Comparison of ENCODE assay signal across 8 cellular contexts in genomic region chr11:73140213-73141030, GRCh38. TPM values are rescaled to one million over a fixed set of nuclear protein-coding genes. Genes with fewer than 3 reads are reported as not detected.
DNase-seq lines count a peak whose midpoint lies in the region; ATAC-seq and TF ChIP-seq lines count a peak whose summit lies in the region.

No MANE protein-coding gene starts in this region.

- BruUV-seq in A673 (replicated peaks; lab: Mats Ljungman, UMichigan) = no TSS peak

- 6 to 7% methylated on average over 26 of the region's 26 CpGs for WGBS in lung, 2 donors
- WGBS in testis, 2 donors = 4 to 5% methylated on average over 26 of the region's 26 CpGs

- H3K27ac ChIP-seq in A673 (ENCODE audit: low read depth, low read length, poor library complexity, severe bottlenecking) = peak overlapping the region; percentile 90
- peak overlapping the region; percentile 85 to 97 for H3K27ac ChIP-seq in lung (ENCODE audit: low read depth in 1 of 2, low read length in 1 of 2)
- H3K27ac ChIP-seq in testis = peak overlapping the region; percentile 93 to 98

- POLR2A ChIA-PET in A673 (lab: Charles Lee; ENCODE audit: low non-redundant PET) = no interaction called here

- no peak for TF ChIP-seq CTCF in A673 (conservative IDR thresholded peaks at IDR 0.05; ENCODE audit: low read depth, low read length)
- TF ChIP-seq CTCF in GM12875 (IDR thresholded peaks at IDR 0.05; ENCODE audit: borderline replicate concordance, insufficient read depth, low read depth, low read length) = no peak
- TF ChIP-seq CTCF in choroid plexus epithelial cell (conservative IDR thresholded peaks at IDR 0.05; ENCODE audit: low read depth, low read length) = no peak
- TF ChIP-seq CTCF in lung (IDR thresholded peaks at IDR 0.05; ENCODE audit: control extremely low read depth, extremely low read depth) = no peak
- no peak for TF ChIP-seq CTCF in testis (IDR thresholded peaks at IDR 0.05)

- peak; percentile 49 for DNase-seq in A673 (ENCODE audit: low spot score)
- DNase-seq in RKO (ENCODE audit: low spot score) = peak; percentile 57
- DNase-seq in choroid plexus epithelial cell (ENCODE audit: low read depth) = peak; percentile 60
- peak; percentile 39 for DNase-seq in lung (ENCODE audit: low spot score)
- DNase-seq in testis = peak; percentile 49
- no peak for DNase-seq in GF-D8 (lab: John Stamatoyannopoulos, UW)

- H3K9me3 ChIP-seq in A673 (ENCODE audit: low read depth, low read length, poor library complexity, severe bottlenecking) (no peaks in the 10 kb centered on the region), lung (ENCODE audit: control insufficient read depth in 2 of 2, insufficient read depth in 1 of 2, low read length in 1 of 2) (peaks cover 0 to 3% of the 10 kb centered on the region in 2 donors), testis (no peaks in the 10 kb centered on the region)

- H3K27me3 ChIP-seq in A673 (replicated peaks; ENCODE audit: insufficient read depth, low read depth, low read length, poor library complexity) = no peaks in the 10 kb centered on the region
- no peaks in the 10 kb centered on the region for H3K27me3 ChIP-seq in lung (ENCODE audit: control insufficient read depth, insufficient read depth)
- H3K27me3 ChIP-seq in testis = no peaks in the 10 kb centered on the region

- H3K4me1 ChIP-seq in A673 (ENCODE audit: insufficient read depth, low read length, poor library complexity, severe bottlenecking) (peaks cover 24% of the 10 kb centered on the region), lung (ENCODE audit: control insufficient read depth in 2 of 2, insufficient read depth in 2 of 2, low read length in 2 of 2) (peaks cover 6% of the 10 kb centered on the region in 2 donors), testis (peaks cover 35% of the 10 kb centered on the region)

- no peak for TF ChIP-seq POLR2A in testis (IDR thresholded peaks at IDR 0.05)

- H3K36me3 ChIP-seq in A673 (ENCODE audit: insufficient read depth, low read length, poor library complexity, severe bottlenecking) (no peaks in the 10 kb centered on the region), lung (ENCODE audit: control insufficient read depth in 2 of 2, insufficient read depth in 2 of 2, low read length in 2 of 2) (peaks cover 2 to 7% of the 10 kb centered on the region in 2 donors), testis (ENCODE audit: low read depth, missing control alignments) (no peaks in the 10 kb centered on the region)

- CTCF ChIA-PET in A673 (lab: Charles Lee) = interaction anchor here (0.6 kb wide), 1 partner anchor 104 kb away, joined by 7 read pairs; no protein-coding TSS in a partner anchor

- intact Hi-C loops in A673 (cut with micrococcal nuclease; ENCODE audit: unreplicated experiment) (loop anchor here (10.0 kb wide), 1 partner anchor 206 kb away; no protein-coding TSS in a partner anchor), testis (cut with DNase I; ENCODE audit: low total_unique reads) (no loop called here)

- H3K4me3 ChIP-seq in A673 (ENCODE audit: low read depth, low read length, poor library complexity, severe bottlenecking) (peak overlapping the region; percentile 98), GM12875 (ENCODE audit: low read depth, low read length) (peak overlapping the region; percentile 98), choroid plexus epithelial cell (ENCODE audit: low read depth, low read length) (peak overlapping the region; percentile 92), lung (peak overlapping the region; percentile 61), testis (peak overlapping the region; percentile 86 to 96)

- ATAC-seq in lung (ENCODE audit: insufficient read depth, low FRiP score) (no peak), GM18873 (IDR thresholded peaks at IDR 0.05; ENCODE audit: low FRiP score, unreplicated experiment) (no peak)

RNA-seq across cellular contexts. Expression of gene FCHSD2, which starts 1.7 kb away (rescaled TPM):
- total RNA-seq in A673 (2021) (40.0 and 44.7 TPM in 2 replicates), lung (10 to 100 TPM; 41.0 to 41.6 TPM), testis (10 to 100 TPM; 65.9 to 69.6 TPM)
- polyA plus RNA-seq in lung (10 to 100 TPM; 14.7 to 24.2 TPM), testis (ENCODE audit: insufficient read depth, low read depth, low replicate concordance) (44.0 TPM)
